ENCODE assay signal across 14 cellular contexts in the genomic region with DNA sequence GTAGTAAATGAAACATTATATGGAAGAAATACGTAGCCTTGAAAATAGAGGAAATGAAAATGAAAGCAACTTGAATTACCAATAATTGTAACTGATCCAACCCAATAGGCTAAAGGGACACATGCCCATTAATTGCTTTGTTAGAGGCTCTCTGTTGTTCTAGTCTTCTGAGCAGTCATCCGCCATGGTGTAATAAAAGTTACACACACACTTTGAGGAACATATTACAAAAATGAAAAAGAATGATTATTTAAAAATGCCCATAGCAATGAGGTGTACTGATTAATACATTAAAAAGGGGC.
DNase-seq lines count a peak whose midpoint lies in the region; ATAC-seq and TF ChIP-seq lines count a peak whose summit lies in the region.
"Had no signal": no experiment of that assay in that cellular context is flagged by ENCODE, and none has a peak within 500 bp of the region (broad histone marks: within the 10 kb centered on the region; RNA-seq: fewer than 3 reads in every experiment).

No MANE protein-coding gene starts in this region.

- H3K4me2 ChIP-seq in parathyroid adenoma (ENCODE audit: low read length): no peak overlapping the region

- ATAC-seq in HG03565 (IDR thresholded peaks at IDR 0.05; ENCODE audit: unreplicated experiment): peak; percentile 43
- ATAC-seq in GM18505 (IDR thresholded peaks at IDR 0.05; ENCODE audit: unreplicated experiment): no peak

- H3K4me3 Mint-ChIP-seq in Calu3 (ENCODE audit: low read depth, unreplicated experiment) (peak overlapping the region; percentile 17), chondrocyte (ENCODE audit: unreplicated experiment) (peak overlapping the region; percentile 36)

- no peaks in the 10 kb centered on the region for H3K36me3 ChIP-seq in parathyroid adenoma (ENCODE audit: control insufficient read depth, insufficient read depth, low read length)

- H3K27ac ChIP-seq in parathyroid adenoma: no peak overlapping the region
- H3K27ac ChIP-seq: C4-2B had no signal

- H3K27ac Mint-ChIP-seq in Calu3 (ENCODE audit: unreplicated experiment): peak overlapping the region; percentile 80
- peak overlapping the region; percentile 90 for H3K27ac Mint-ChIP-seq in chondrocyte (ENCODE audit: unreplicated experiment)

- no peaks in the 10 kb centered on the region for H3K4me1 ChIP-seq in parathyroid adenoma

- intact Hi-C loops in Calu3 (cut with micrococcal nuclease; ENCODE audit: unreplicated experiment): loop anchor here (5.0 kb wide), 1 partner anchor 937 kb away; no protein-coding TSS in a partner anchor

- TF ChIP-seq POLR2A in GM18505 (IDR thresholded peaks at IDR 0.05; ENCODE audit: borderline replicate concordance, extremely low read depth, insufficient read depth, insufficient read length): no peak

- H3K36me3 Mint-ChIP-seq in Calu3 (ENCODE audit: insufficient read depth, unreplicated experiment): no peaks in the 10 kb centered on the region
- no peaks in the 10 kb centered on the region for H3K36me3 Mint-ChIP-seq in chondrocyte (ENCODE audit: low read depth)

- H3K9me3 ChIP-seq in parathyroid adenoma (ENCODE audit: control insufficient read depth, low read length): no peaks in the 10 kb centered on the region

- H3K9me3 Mint-ChIP-seq in Calu3 (ENCODE audit: low read depth, unreplicated experiment): peaks cover 2% of the 10 kb centered on the region
- H3K9me3 Mint-ChIP-seq in chondrocyte (ENCODE audit: low read depth): peaks cover 7% of the 10 kb centered on the region

- no peak for DNase-seq in Calu3
- no peak for DNase-seq in chondrocyte (ENCODE audit: low spot score)
- DNase-seq in NCI-H82 (lab: John Stamatoyannopoulos, UW): no peak
- no peak for DNase-seq in activated gamma-delta T cell treated with Interleukin-2 at 50 U/mL for 16 hours
- no peak for DNase-seq in LoVo (ENCODE audit: low spot score)
- DNase-seq: activated naive CD4-positive, alpha-beta T cell treated with Interleukin-2 at 50 U/mL for 16 hours; effector CD8-positive, alpha-beta T cell; NCI-H1048; NCI-H510A; stimulated activated CD4-positive, alpha-beta T cell treated with anti-CD3 and anti-CD28 coated beads, Interleukin-15, amount 100 ng/mL, for 24 hours had no signal

- H2AFZ ChIP-seq in parathyroid adenoma: peak overlapping the region; percentile 39

- no peak overlapping the region for H3K4me3 ChIP-seq in parathyroid adenoma (ENCODE audit: low read depth, low read length)

- H3K27me3 Mint-ChIP-seq in Calu3 (ENCODE audit: unreplicated experiment) (no peaks in the 10 kb centered on the region), chondrocyte (ENCODE audit: low read depth) (no peaks in the 10 kb centered on the region)

- BruUV-seq in Calu3 (replicated peaks; lab: Mats Ljungman, UMichigan): no TSS peak

- TF ChIP-seq CTCF in Calu3 (IDR thresholded peaks at IDR 0.05; ENCODE audit: unreplicated experiment): no peak
- no peak for TF ChIP-seq CTCF in chondrocyte (IDR thresholded peaks at IDR 0.05)
- TF ChIP-seq CTCF in parathyroid adenoma (IDR thresholded peaks at IDR 0.05): no peak

- no peaks in the 10 kb centered on the region for H3K27me3 ChIP-seq in parathyroid adenoma (ENCODE audit: control insufficient read depth, insufficient read depth, low read length)

- no peak overlapping the region for H3K9ac ChIP-seq in parathyroid adenoma

- H3K79me2 ChIP-seq in parathyroid adenoma: no peaks in the 10 kb centered on the region

- CTCF ChIA-PET in Calu3 (lab: Charles Lee): interaction anchor here (0.5 to 1.6 kb wide), 2 partner anchors 12 to 53 kb away, joined by 4 read pairs; no protein-coding TSS in a partner anchor

- peaks cover 10% of the 10 kb centered on the region for H3K4me1 Mint-ChIP-seq in Calu3 (ENCODE audit: low read depth, unreplicated experiment)
- peaks cover 19% of the 10 kb centered on the region for H3K4me1 Mint-ChIP-seq in chondrocyte (ENCODE audit: low read depth)
